8 cellular contexts compared by ENCODE assay signal in the genomic region with DNA sequence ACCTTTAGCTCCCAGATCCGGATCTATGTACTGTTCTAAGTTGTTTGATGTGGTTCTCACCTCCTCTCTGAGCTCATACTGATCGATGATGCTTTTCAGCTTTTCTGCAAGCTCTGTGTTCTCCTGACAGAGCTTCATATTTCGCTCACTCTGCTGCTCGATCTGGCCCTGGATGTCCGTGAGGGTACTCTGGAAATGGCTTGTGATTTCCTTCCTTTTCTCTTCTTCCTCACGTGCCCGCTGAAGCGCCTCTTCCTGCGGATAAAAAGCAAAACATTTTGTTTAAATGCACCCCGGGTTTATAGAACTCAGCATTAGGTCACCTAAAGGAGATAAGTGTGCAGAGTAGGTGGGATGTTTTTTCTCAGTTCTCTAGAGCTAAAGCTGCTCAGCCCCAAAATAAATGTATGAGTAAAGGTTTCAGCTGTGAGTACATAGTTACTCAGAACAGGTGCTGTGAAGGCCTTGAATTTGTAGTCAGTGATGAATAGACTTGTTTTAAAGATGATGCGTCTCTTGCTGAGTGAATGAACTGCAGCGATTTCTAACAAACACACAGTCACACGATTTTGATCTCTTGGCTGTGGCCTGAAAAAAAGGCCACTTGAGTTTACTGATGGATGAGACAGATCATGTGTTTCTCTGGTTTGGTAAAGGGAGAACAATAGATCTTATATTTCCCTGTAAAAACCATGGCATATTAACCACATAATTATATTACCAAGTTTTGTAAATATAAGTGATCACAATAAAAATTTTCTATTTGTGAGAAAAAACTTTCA. TPM values are rescaled to one million over a fixed set of nuclear protein-coding genes. Genes with fewer than 3 reads are reported as not detected.
DNase-seq lines count a peak whose midpoint lies in the region; ATAC-seq and TF ChIP-seq lines count a peak whose summit lies in the region.
"Had no signal": no experiment of that assay in that cellular context is flagged by ENCODE, and none has a peak within 500 bp of the region (broad histone marks: within the 10 kb centered on the region; RNA-seq: fewer than 3 reads in every experiment).

No MANE protein-coding gene starts in this region.

- no peaks in the 10 kb centered on the region; the same call in 1 of the 2 replicates for H3K36me3 ChIP-seq in OCI-LY1 (ENCODE audit: insufficient read depth, low read length)
- no peaks in the 10 kb centered on the region for H3K36me3 ChIP-seq in fibroblast of lung (ENCODE audit: control insufficient read depth, insufficient read depth, low read length)
- H3K36me3 ChIP-seq in esophagus muscularis mucosa, result peaks cover 0 to 47% (median 5%) of the 10 kb centered on the region in 4 donors

- no peaks in the 10 kb centered on the region for H3K79me2 ChIP-seq in OCI-LY1 (ENCODE audit: insufficient read depth, low read length)
- H3K79me2 ChIP-seq in fibroblast of lung (ENCODE audit: control insufficient read depth, insufficient read depth, low read length), result no peaks in the 10 kb centered on the region

- TF ChIP-seq CTCF in OCI-LY1 (IDR thresholded peaks at IDR 0.05; ENCODE audit: low read length) (no peak), fibroblast of lung (conservative IDR thresholded peaks at IDR 0.05 in 1 of 2, IDR thresholded peaks at IDR 0.05 in 1 of 2; ENCODE audit: low read depth in 1 of 2, low read length in 2 of 2) (no peak), esophagus muscularis mucosa (IDR thresholded peaks at IDR 0.05) (no peak)

- H3K27me3 ChIP-seq in OCI-LY1 (ENCODE audit: insufficient read depth, low read length) (no peaks in the 10 kb centered on the region), fibroblast of lung (ENCODE audit: control insufficient read depth, insufficient read depth, low read length) (no peaks in the 10 kb centered on the region), esophagus muscularis mucosa (no peaks in the 10 kb centered on the region)

- 71% methylated on average over 13 of the region's 13 CpGs for WGBS in esophagus muscularis mucosa

- H4K20me1 ChIP-seq in OCI-LY1 (ENCODE audit: insufficient read depth, low read length), result no peaks in the 10 kb centered on the region
- H4K20me1 ChIP-seq in fibroblast of lung (ENCODE audit: control insufficient read depth, extremely low read depth, insufficient read depth, low read length), result no peaks in the 10 kb centered on the region

- H3K4me2 ChIP-seq in OCI-LY1 (ENCODE audit: low read length), result peak overlapping the region; percentile 46
- H3K4me2 ChIP-seq in fibroblast of lung (ENCODE audit: extremely low read depth, insufficient read depth, low read length), result no peak overlapping the region

- H3K4me1 ChIP-seq in OCI-LY1 (ENCODE audit: insufficient read depth, low read length, severe bottlenecking) (peaks cover 32% of the 10 kb centered on the region), fibroblast of lung (ENCODE audit: control insufficient read depth, extremely low read depth, insufficient read depth, low read length) (no peaks in the 10 kb centered on the region), esophagus muscularis mucosa (peaks cover 0 to 4% (median 0%) of the 10 kb centered on the region in 4 donors)

- H3K9me2 ChIP-seq in OCI-LY1 (ENCODE audit: low read depth, low read length), result no peaks in the 10 kb centered on the region

- peak overlapping the region; percentile 68 for H3K27ac ChIP-seq in OCI-LY1 (ENCODE audit: low read depth, low read length, poor library complexity, severe bottlenecking)
- H3K27ac ChIP-seq in fibroblast of lung (ENCODE audit: insufficient read depth, low read length), result no peak overlapping the region
- no peak overlapping the region for H3K27ac ChIP-seq in esophagus muscularis mucosa (replicated peaks in 1 of 4)
- H3K27ac ChIP-seq in caudate nucleus (ENCODE audit: low read depth, low read length), result no peak overlapping the region

- H2AFZ ChIP-seq in OCI-LY1 (ENCODE audit: low read length) (no peak overlapping the region), fibroblast of lung (ENCODE audit: low read length) (peak overlapping the region; percentile 48)

- ATAC-seq in GM19035 (IDR thresholded peaks at IDR 0.05; ENCODE audit: unreplicated experiment) (peak; percentile 88), HG02852 (IDR thresholded peaks at IDR 0.05; ENCODE audit: unreplicated experiment) (peak; percentile 93)
- ATAC-seq: Panc1 had no signal

- intact Hi-C loops in esophagus muscularis mucosa (cut with DNase I), result no loop called here

- DNase-seq in fibroblast of lung (ENCODE audit: low read depth in 2 of 2) (peak in 1 of 2 donors; percentile 63), esophagus muscularis mucosa (ENCODE audit: extremely low spot score) (no peak), caudate nucleus (lab: John Stamatoyannopoulos, UW) (no peak), D341Med (ENCODE audit: low spot score) (no peak)

- no peak for TF ChIP-seq EP300 in esophagus muscularis mucosa (IDR thresholded peaks at IDR 0.05)

- H3F3A ChIP-seq in OCI-LY1 (ENCODE audit: insufficient read depth, low read length), result no peaks in the 10 kb centered on the region

- H3K9ac ChIP-seq in OCI-LY1 (ENCODE audit: low read length) (peak overlapping the region; percentile 10; the same call in 1 of the 2 replicates), fibroblast of lung (ENCODE audit: insufficient read depth, low read length) (no peak overlapping the region)

- H3K4me3 ChIP-seq in OCI-LY1 (ENCODE audit: low read depth, low read length, poor library complexity, severe bottlenecking) (peak overlapping the region; percentile 4), fibroblast of lung (replicated peaks in 1 of 4; ENCODE audit: control extremely low read depth in 1 of 4, insufficient read depth in 1 of 4, low read depth in 3 of 4, low read length in 4 of 4) (no peak overlapping the region), esophagus muscularis mucosa (no peak overlapping the region)

- no peak for TF ChIP-seq POLR2A in esophagus muscularis mucosa (IDR thresholded peaks at IDR 0.05; ENCODE audit: low read depth)

- H3K9me3 ChIP-seq in OCI-LY1 (ENCODE audit: low read length) (no peaks in the 10 kb centered on the region), fibroblast of lung (ENCODE audit: control insufficient read depth, insufficient read depth, low read depth, low read length) (no peaks in the 10 kb centered on the region), esophagus muscularis mucosa (no peaks in the 10 kb centered on the region)

RNA-seq across cellular contexts. Expression of a gene that starts 29.1 kb away (rescaled TPM):
- 1.2 and 1.5 TPM in 2 replicates for total RNA-seq in fibroblast of lung
- 0.15 and 0.36 TPM in 2 replicates for polyA plus RNA-seq in fibroblast of lung
- polyA plus RNA-seq in fibroblast of lung (2012), result 0.12 and 0.36 TPM in 2 replicates
- polyA minus RNA-seq in fibroblast of lung (ENCODE audit: low replicate concordance), result 0.33 and 0.55 TPM in 2 replicates
- total RNA-seq in esophagus muscularis mucosa, result 1 to 10 TPM; 2.1 to 5.7 (median 2.9) TPM
